Comparison of ENCODE assay signal across 8 cellular contexts in the genomic region with DNA sequence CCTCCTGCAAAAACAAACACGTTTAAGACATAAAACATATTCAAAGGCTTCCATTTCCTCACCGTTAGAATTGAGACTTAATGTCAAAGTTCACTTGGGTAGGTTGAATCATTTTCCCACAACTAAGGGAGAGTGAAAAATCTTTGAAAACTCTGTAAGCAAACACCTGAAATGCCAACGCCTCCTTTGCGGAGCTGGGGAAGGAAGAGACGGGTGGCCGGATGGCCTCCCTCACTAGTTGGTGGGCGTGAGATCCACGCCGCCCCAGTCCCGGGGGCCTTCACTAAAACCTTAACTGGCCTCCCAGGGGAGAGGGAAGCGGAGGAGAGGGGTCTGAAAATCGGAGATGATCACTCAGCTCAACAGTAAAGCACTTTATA. TPM values are rescaled to one million over a fixed set of nuclear protein-coding genes. Genes with fewer than 3 reads are reported as not detected.
DNase-seq lines count a peak whose midpoint lies in the region; ATAC-seq and TF ChIP-seq lines count a peak whose summit lies in the region.

No MANE protein-coding gene starts in this region.

- H3K9me3 Mint-ChIP-seq in Calu3 (ENCODE audit: low read depth, unreplicated experiment), result no peaks in the 10 kb centered on the region
- no peaks in the 10 kb centered on the region for H3K9me3 Mint-ChIP-seq in dendritic cell treated with granulocyte-macrophage colony-stimulating factor and Interleukin-4, amounts not matched to agents 40 ng/mL and 50 ng/mL, for 4 days

- H3K4me3 Mint-ChIP-seq in Calu3 (ENCODE audit: low read depth, unreplicated experiment), result peak overlapping the region; percentile 84
- H3K4me3 Mint-ChIP-seq in dendritic cell treated with granulocyte-macrophage colony-stimulating factor and Interleukin-4, amounts not matched to agents 40 ng/mL and 50 ng/mL, for 4 days, result peak overlapping the region; percentile 84

- H3K27ac Mint-ChIP-seq in Calu3 (ENCODE audit: unreplicated experiment), result peak overlapping the region; percentile 82
- peak overlapping the region; percentile 90 for H3K27ac Mint-ChIP-seq in dendritic cell treated with granulocyte-macrophage colony-stimulating factor and Interleukin-4, amounts not matched to agents 40 ng/mL and 50 ng/mL, for 4 days

- H3K36me3 Mint-ChIP-seq in Calu3 (ENCODE audit: insufficient read depth, unreplicated experiment), result peaks cover 36% of the 10 kb centered on the region
- peaks cover 6% of the 10 kb centered on the region for H3K36me3 Mint-ChIP-seq in dendritic cell treated with granulocyte-macrophage colony-stimulating factor and Interleukin-4, amounts not matched to agents 40 ng/mL and 50 ng/mL, for 4 days (ENCODE audit: low read depth)

- H3K36me3 ChIP-seq in WERI-Rb-1, result peaks cover 5% of the 10 kb centered on the region
- H3K36me3 ChIP-seq in mucosa of rectum (ENCODE audit: control insufficient read depth in 2 of 2, insufficient read depth in 2 of 2, low read length in 2 of 2), result no peaks in the 10 kb centered on the region
- H3K36me3 ChIP-seq in thoracic aorta, result no peaks in the 10 kb centered on the region

- H3K4me1 Mint-ChIP-seq in Calu3 (ENCODE audit: low read depth, unreplicated experiment), result peaks cover 12% of the 10 kb centered on the region
- H3K4me1 Mint-ChIP-seq in dendritic cell treated with granulocyte-macrophage colony-stimulating factor and Interleukin-4, amounts not matched to agents 40 ng/mL and 50 ng/mL, for 4 days (ENCODE audit: low read depth), result peaks cover 24% of the 10 kb centered on the region

- H3K27ac ChIP-seq in WERI-Rb-1, result peak overlapping the region; percentile 88
- peak overlapping the region; percentile 96 for H3K27ac ChIP-seq in mucosa of rectum (ENCODE audit: low read depth in 2 of 2, low read length in 2 of 2)
- peak overlapping the region; percentile 82 to 98 for H3K27ac ChIP-seq in thoracic aorta

- no peaks in the 10 kb centered on the region for H3K27me3 ChIP-seq in WERI-Rb-1 (ENCODE audit: insufficient read depth, low read depth, severe bottlenecking)
- no peaks in the 10 kb centered on the region for H3K27me3 ChIP-seq in mucosa of rectum (ENCODE audit: control insufficient read depth in 2 of 2, insufficient read depth in 2 of 2, low read length in 2 of 2)
- no peaks in the 10 kb centered on the region for H3K27me3 ChIP-seq in thoracic aorta (replicated peaks; ENCODE audit: insufficient read depth)

- no peaks in the 10 kb centered on the region for H3K27me3 Mint-ChIP-seq in Calu3 (ENCODE audit: unreplicated experiment)
- H3K27me3 Mint-ChIP-seq in dendritic cell treated with granulocyte-macrophage colony-stimulating factor and Interleukin-4, amounts not matched to agents 40 ng/mL and 50 ng/mL, for 4 days, result no peaks in the 10 kb centered on the region

- H3K9ac ChIP-seq in mucosa of rectum (ENCODE audit: low read depth in 1 of 2, low read length in 2 of 2), result peak overlapping the region; percentile 97 to 98

- H3K4me3 ChIP-seq in WERI-Rb-1 (ENCODE audit: low read depth, low read length) (peak overlapping the region; percentile 99), mucosa of rectum (ENCODE audit: low read length in 2 of 2) (peak overlapping the region; percentile 93 to 96), thoracic aorta (peak overlapping the region; percentile 94)

- H3K4me1 ChIP-seq in mucosa of rectum (ENCODE audit: control insufficient read depth in 2 of 2, insufficient read depth in 2 of 2, low read length in 2 of 2), result peaks cover 8 to 19% of the 10 kb centered on the region in 2 donors
- peaks cover 11 to 28% of the 10 kb centered on the region in 2 donors for H3K4me1 ChIP-seq in thoracic aorta (ENCODE audit: control insufficient read depth in 1 of 2, low read depth in 2 of 2)

- BruUV-seq in Calu3 (replicated peaks; lab: Mats Ljungman, UMichigan), result no TSS peak

- CTCF ChIA-PET in Calu3 (lab: Charles Lee), result interaction anchor here (0.5 to 1.5 kb wide), 5 partner anchors 10 to 139 kb away, joined by 3 to 5 read pairs (median 4); a partner anchor contains a TSS

- ATAC-seq in HG02763 (IDR thresholded peaks at IDR 0.05; ENCODE audit: unreplicated experiment) (peak; percentile 24), thoracic aorta (ENCODE audit: insufficient number of reproducible peaks, low FRiP score, low read depth) (no peak)

- no peak for TF ChIP-seq CTCF in Calu3 (IDR thresholded peaks at IDR 0.05; ENCODE audit: unreplicated experiment)
- no peak for TF ChIP-seq CTCF in WERI-Rb-1 (IDR thresholded peaks at IDR 0.05; ENCODE audit: low read depth, low read length)
- TF ChIP-seq CTCF in thoracic aorta (IDR thresholded peaks at IDR 0.05), result no peak

- intact Hi-C loops in Calu3 (cut with micrococcal nuclease; ENCODE audit: unreplicated experiment), result loop anchor here (5.0 kb wide), 1 partner anchor 82 kb away; a partner anchor contains a TSS
- intact Hi-C loops in dendritic cell treated with granulocyte-macrophage colony-stimulating factor and Interleukin-4, amounts not matched to agents 40 ng/mL and 50 ng/mL, for 4 days (cut with micrococcal nuclease), result no loop called here

- DNase-seq in Calu3, result peak; percentile 45
- DNase-seq in WERI-Rb-1, result no peak
- no peak for DNase-seq in thoracic aorta (ENCODE audit: low spot score)
- no peak for DNase-seq in NCI-H446 treated with DMSO at 0.1 percent for 48 hours (lab: John Stamatoyannopoulos, UW)
- DNase-seq in mesenteric fat pad (ENCODE audit: low spot score), result no peak

- H3K9me3 ChIP-seq in WERI-Rb-1 (ENCODE audit: severe bottlenecking) (no peaks in the 10 kb centered on the region), mucosa of rectum (ENCODE audit: control insufficient read depth in 2 of 2, low read length in 2 of 2) (no peaks in the 10 kb centered on the region), thoracic aorta (no peaks in the 10 kb centered on the region)

RNA-seq across cellular contexts. Expression of a gene that starts 0.8 kb away (rescaled TPM):
- total RNA-seq in Calu3 (2022), result 20.5 and 21.7 TPM in 2 replicates
- total RNA-seq in thoracic aorta, result 10 to 100 TPM; 34.6 to 56.5 TPM
- total RNA-seq in mesenteric fat pad, result 28.0 TPM

RNA-seq across cellular contexts. Expression of a gene that starts 10.4 kb away (rescaled TPM):
- total RNA-seq in Calu3 (2022) (185 and 216 TPM in 2 replicates), thoracic aorta (10 to 100 TPM; 53.1 to 64.8 TPM), mesenteric fat pad (118 TPM)
